8 cellular contexts compared by ENCODE assay signal in the genomic region with DNA sequence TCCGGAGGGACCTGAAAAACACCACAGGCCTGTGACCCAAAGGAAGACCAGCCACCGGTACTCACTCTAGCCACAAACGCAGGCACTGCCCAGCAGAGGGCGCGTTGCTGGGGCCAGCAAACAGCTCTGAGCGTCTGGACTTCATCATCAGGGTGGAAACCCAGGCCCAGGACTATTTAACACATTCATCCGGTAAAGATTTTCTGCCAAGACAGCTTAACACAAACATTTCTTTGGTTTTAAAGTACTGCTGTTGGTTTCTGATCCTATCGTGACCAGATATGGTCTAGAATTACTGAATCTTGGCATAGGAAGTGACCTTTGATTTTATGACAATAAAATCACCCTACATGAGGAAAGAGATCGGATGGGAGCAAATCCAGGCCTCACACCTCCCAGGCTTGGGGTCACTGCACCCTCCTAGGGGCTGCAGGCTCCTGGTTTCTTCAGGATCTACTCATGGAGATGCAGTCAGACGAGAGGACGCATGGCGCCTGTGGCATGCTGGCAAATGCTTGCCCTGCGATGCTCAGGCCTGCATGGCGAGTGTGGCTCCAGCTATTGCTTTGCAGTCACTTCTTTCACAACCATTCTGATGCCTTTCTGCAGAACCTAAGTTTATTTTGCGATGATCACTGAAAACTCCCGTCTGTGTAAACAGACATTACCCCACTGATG.
DNase-seq lines count a peak whose midpoint lies in the region; ATAC-seq and TF ChIP-seq lines count a peak whose summit lies in the region.

No MANE protein-coding gene starts in this region.

- H3K4me3 Mint-ChIP-seq in memory B cell: no peak overlapping the region

- H4K20me1 ChIP-seq in mammary epithelial cell (ENCODE audit: insufficient read depth, low read length): no peaks in the 10 kb centered on the region

- dilution Hi-C loops in mammary epithelial cell (cut with HindIII; ENCODE audit: low sequenced_read_pairs): no loop called here

- no TSS peak for BruUV-seq in mammary epithelial cell (replicated peaks; lab: Mats Ljungman, UMichigan)

- TF ChIP-seq CTCF in AG04449 (IDR thresholded peaks at IDR 0.05; ENCODE audit: insufficient read depth, low read length, missing control alignments) (peak; percentile 75), GM12872 (IDR thresholded peaks at IDR 0.05; ENCODE audit: insufficient read depth, low read depth, low read length) (peak; percentile 81), mammary epithelial cell (conservative IDR thresholded peaks at IDR 0.05 in 1 of 2, IDR thresholded peaks at IDR 0.05 in 1 of 2; ENCODE audit: extremely low read depth in 1 of 2, insufficient read depth in 1 of 2, low read depth in 1 of 2, low read length in 2 of 2) (peak; percentile 69 to 73)

- no peak overlapping the region for H3K27ac ChIP-seq in mammary epithelial cell (ENCODE audit: insufficient read depth, low read depth, low read length)

- intact Hi-C loops in mammary epithelial cell (cut with micrococcal nuclease): loop anchor here (1.0 kb wide), 1 partner anchor 74 kb away; no protein-coding TSS in a partner anchor

- H3K4me3 ChIP-seq in AG04449 (ENCODE audit: low read depth, low read length) (no peak overlapping the region), mammary epithelial cell (replicated peaks in 1 of 3; ENCODE audit: insufficient read depth in 1 of 3, low read depth in 2 of 3, low read length in 3 of 3) (no peak overlapping the region)

- H2AFZ ChIP-seq in mammary epithelial cell (ENCODE audit: low read depth, low read length): no peak overlapping the region

- no peaks in the 10 kb centered on the region for H3K4me1 Mint-ChIP-seq in memory B cell

- no peak overlapping the region for H3K27ac Mint-ChIP-seq in memory B cell

- H3K4me1 ChIP-seq in mammary epithelial cell (ENCODE audit: insufficient read depth, low read length): no peaks in the 10 kb centered on the region

- DNase-seq in AG04449 (ENCODE audit: low read depth, low spot score) (no peak), NCI-H82 treated with DMSO at 0.1 percent for 48 hours (lab: John Stamatoyannopoulos, UW; ENCODE audit: unreplicated experiment) (peak; percentile 17), mammary epithelial cell (peak; percentile 12), memory B cell (ENCODE audit: low spot score in 2 of 2) (no peak), NCI-H187 treated with DMSO at 0.1 percent for 48 hours (lab: John Stamatoyannopoulos, UW) (no peak)

- in situ Hi-C loops in mammary epithelial cell (cut with MboI; ENCODE audit: low sequenced_read_pairs in 2 of 2): no loop called here

- H3K36me3 Mint-ChIP-seq in memory B cell: peaks cover 51% of the 10 kb centered on the region

- peak; percentile 71 for ATAC-seq in HG02588 (IDR thresholded peaks at IDR 0.05; ENCODE audit: unreplicated experiment)
- ATAC-seq in memory B cell (ENCODE audit: low read depth): peak; percentile 29
- ATAC-seq in HG03108 (IDR thresholded peaks at IDR 0.05; ENCODE audit: unreplicated experiment): no peak

- H3K9me3 Mint-ChIP-seq in memory B cell: peaks cover 10% of the 10 kb centered on the region

- H3K9ac ChIP-seq in mammary epithelial cell (ENCODE audit: insufficient read depth, low read length): no peak overlapping the region

- WGBS in mammary epithelial cell (ENCODE audit: low coverage, missing lambda C conversion rate): 76% methylated on average over 16 of the region's 16 CpGs

- CTCF ChIA-PET in AG04449 (lab: Yijun Ruan, JAX) (interaction anchor here (0.5 to 3.3 kb wide), 18 partner anchors 9 to 944 kb away, joined by 3 to 23 read pairs (median 4); no protein-coding TSS in a partner anchor), mammary epithelial cell (lab: Charles Lee; ENCODE audit: low non-redundant PET) (no interaction called here)

- H3K4me2 ChIP-seq in mammary epithelial cell (ENCODE audit: insufficient read depth, low read depth, low read length): no peak overlapping the region

- no peaks in the 10 kb centered on the region for H3K36me3 ChIP-seq in mammary epithelial cell (ENCODE audit: insufficient read depth, low read length)

- H3K27me3 Mint-ChIP-seq in memory B cell: no peaks in the 10 kb centered on the region

- POLR2A ChIA-PET in AG04449 (lab: Yijun Ruan, JAX): no interaction called here

- H3K27me3 ChIP-seq in mammary epithelial cell (ENCODE audit: insufficient read depth, low read length): no peaks in the 10 kb centered on the region

- H3K9me3 ChIP-seq in mammary epithelial cell (replicated peaks; ENCODE audit: insufficient read depth, low read length): no peaks in the 10 kb centered on the region

- H3K79me2 ChIP-seq in mammary epithelial cell (ENCODE audit: insufficient read depth, low read length): no peaks in the 10 kb centered on the region

Comparison
In these comparisons a context has a peak if more than half of its experiments do, and no peak if none do; other contexts are left out.
1. DNase-seq: peak in NCI-H82 treated with DMSO at 0.1 percent for 48 hours (single experiment) and mammary epithelial cell (single experiment); none in AG04449 (single experiment), memory B cell (0 of 2) and NCI-H187 treated with DMSO at 0.1 percent for 48 hours (single experiment).
2. Peak in every context shown above with its lines, with median percentiles within 50 percentile points of each other: CTCF ChIP-seq.